Comparison of ENCODE assay signal across 20 cellular contexts in the genomic region with DNA sequence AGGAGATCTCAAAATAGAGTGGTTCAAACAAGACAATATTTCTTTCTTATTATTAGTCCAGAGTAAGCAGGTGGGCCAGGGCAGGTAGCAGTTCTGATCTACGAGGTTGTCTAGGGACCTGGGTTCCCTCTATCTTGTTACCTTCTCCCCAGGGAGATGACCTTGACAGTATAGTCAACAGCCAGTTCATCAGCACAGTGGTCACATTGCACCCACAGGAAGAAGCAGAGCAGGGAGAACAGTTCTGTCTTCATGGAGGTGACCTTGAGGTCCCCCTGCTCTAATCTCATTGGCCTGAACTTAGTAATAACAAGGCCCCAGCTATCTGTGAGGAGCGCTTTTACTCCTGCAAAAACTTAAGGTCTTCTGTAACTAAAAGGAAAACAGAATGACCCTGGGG. TPM values are rescaled to one million over a fixed set of nuclear protein-coding genes. Genes with fewer than 3 reads are reported as not detected.
A peak's percentile ranks its signal among the peaks of the same experiment; 100 is the strongest.
DNase-seq lines count a peak whose midpoint lies in the region; ATAC-seq, FAIRE-seq and TF ChIP-seq lines count a peak whose summit lies in the region.
"Had no signal": no experiment of that assay in that cellular context is flagged by ENCODE, and none has a peak within 500 bp of the region (broad histone marks: within the 10 kb centered on the region; RNA-seq: fewer than 3 reads in every experiment).

No MANE protein-coding gene starts in this region.

- no peaks in the 10 kb centered on the region for H3K27me3 ChIP-seq in left ventricle myocardium inferior (ENCODE audit: low read depth)
- H3K27me3 ChIP-seq in psoas muscle (ENCODE audit: insufficient read depth in 3 of 3, low read length in 2 of 3) = no peaks in the 10 kb centered on the region
- H3K27me3 ChIP-seq: BLaER1 treated with 17β-estradiol and CSF1 and Interleukin-3, amounts not matched to agents 10 nM and 100 nM had no signal

- TF ChIP-seq POLR2A in GM12891 (IDR thresholded peaks at IDR 0.05; ENCODE audit: low read depth, low read length) = no peak

- intact Hi-C loops in left ventricle myocardium superior (cut with micrococcal nuclease) = no loop called here
- intact Hi-C loops in left ventricle myocardium inferior (cut with micrococcal nuclease) = no loop called here
- intact Hi-C loops in psoas muscle (cut with DNase I) = no loop called here

- FAIRE-seq in GM12891 (lab: Jason Lieb, UNC) = peak; percentile 13
- FAIRE-seq: A549, D721Med, G401.6, GM12892, GM18507 had no signal

- H3K4me1 ChIP-seq in left ventricle myocardium inferior (no peaks in the 10 kb centered on the region), psoas muscle (no peaks in the 10 kb centered on the region)
- H3K4me1 ChIP-seq: A549; BLaER1 treated with 17β-estradiol and CSF1 and Interleukin-3, amounts not matched to agents 10 nM and 100 nM; Caco-2 had no signal

- H3K36me3 ChIP-seq in left ventricle myocardium inferior (peaks cover 25% of the 10 kb centered on the region), psoas muscle (ENCODE audit: insufficient read depth in 1 of 2, low read depth in 1 of 2) (peaks cover 2 to 70% of the 10 kb centered on the region in 2 donors)

- no peak overlapping the region for H3K27ac ChIP-seq in left ventricle myocardium inferior (replicated peaks)
- H3K27ac ChIP-seq in psoas muscle = peak overlapping the region; percentile 5
- H3K27ac ChIP-seq: 22Rv1; A549; BLaER1 treated with 17β-estradiol and CSF1 and Interleukin-3, amounts not matched to agents 10 nM and 100 nM; C4-2B had no signal

- WGBS in psoas muscle, 3 donors = 79 to 89% (median 88%) methylated on average over 2 of the region's 2 CpGs

- DNase-seq in left ventricle myocardium superior (no peak), left ventricle myocardium inferior (no peak), GM12891 (ENCODE audit: insufficient read length, low spot score) (no peak), psoas muscle (no peak)
- DNase-seq: AML-193; Caco-2; Calu3; CD4-positive, alpha-beta T cell; CD8-positive, alpha-beta T cell; DMS79 treated with DMSO at 0.1 percent for 48 hours; GF-D8 had no signal

- ATAC-seq in left ventricle myocardium superior = peak; percentile 29
- no peak for ATAC-seq in psoas muscle
- ATAC-seq in HG02588 (IDR thresholded peaks at IDR 0.05; ENCODE audit: unreplicated experiment) = no peak
- ATAC-seq: A549; CD8-positive, alpha-beta T cell had no signal

- H3K4me3 ChIP-seq in left ventricle myocardium inferior (no peak overlapping the region), psoas muscle (no peak overlapping the region)
- H3K4me3 ChIP-seq: A549; BLaER1 treated with 17β-estradiol and CSF1 and Interleukin-3, amounts not matched to agents 10 nM and 100 nM had no signal

- TF ChIP-seq CTCF in left ventricle myocardium inferior (IDR thresholded peaks at IDR 0.05; ENCODE audit: borderline replicate concordance) (no peak), psoas muscle (IDR thresholded peaks at IDR 0.05) (no peak)

- no peaks in the 10 kb centered on the region for H3K9me3 ChIP-seq in left ventricle myocardium inferior (replicated peaks)
- H3K9me3 ChIP-seq in psoas muscle = no peaks in the 10 kb centered on the region
- H3K9me3 ChIP-seq: A549, Caco-2 had no signal

TF ChIP-seq in GM12891, 5 proteins besides CTCF, POLR2A, EP300 and RAD21:
- TF ChIP-seq PAX5 (IDR thresholded peaks at IDR 0.05; ENCODE audit: insufficient read depth, low read length, severe bottlenecking) (no peak), TAF1 (IDR thresholded peaks at IDR 0.05; ENCODE audit: low read depth, low read length) (no peak), SPI1 (IDR thresholded peaks at IDR 0.05; ENCODE audit: low read depth, low read length) (no peak), POLR2AphosphoS5 (IDR thresholded peaks at IDR 0.05; ENCODE audit: low read depth, low read length) (no peak), POU2F2 (IDR thresholded peaks at IDR 0.05; ENCODE audit: low read depth, low read length) (no peak)

RNA-seq across cellular contexts. Expression of gene SLC49A4, which starts 21.7 kb away (rescaled TPM):
- total RNA-seq in left ventricle myocardium superior = 16.9 TPM
- 14.5 TPM for total RNA-seq in left ventricle myocardium inferior
- polyA plus RNA-seq in GM12891 (2012; ENCODE audit: low read depth, missing spikeins) = 0.37 TPM
- total RNA-seq in psoas muscle = 10 to 100 TPM; 12.5 to 44.2 (median 26.9) TPM
- polyA plus RNA-seq in psoas muscle = 10 to 100 TPM; 15.1 to 21.8 (median 21.1) TPM

RNA-seq across cellular contexts. Expression of gene HSPBAP1, which starts 23.0 kb away (rescaled TPM):
- 5.3 TPM for total RNA-seq in left ventricle myocardium superior
- 3.8 TPM for total RNA-seq in left ventricle myocardium inferior
- polyA plus RNA-seq in GM12891 (2012; ENCODE audit: low read depth, missing spikeins) = 3.7 TPM
- total RNA-seq in psoas muscle = 10 to 100 TPM in 3 of 4 donors, 1 to 10 TPM in 1; 4.8 to 18.2 (median 16.2) TPM
- 10 to 100 TPM in 2 of 3 donors, 1 to 10 TPM in 1; 6.1 to 24.7 (median 18.9) TPM for polyA plus RNA-seq in psoas muscle
